10 cellular contexts compared by ENCODE assay signal in the genomic region with DNA sequence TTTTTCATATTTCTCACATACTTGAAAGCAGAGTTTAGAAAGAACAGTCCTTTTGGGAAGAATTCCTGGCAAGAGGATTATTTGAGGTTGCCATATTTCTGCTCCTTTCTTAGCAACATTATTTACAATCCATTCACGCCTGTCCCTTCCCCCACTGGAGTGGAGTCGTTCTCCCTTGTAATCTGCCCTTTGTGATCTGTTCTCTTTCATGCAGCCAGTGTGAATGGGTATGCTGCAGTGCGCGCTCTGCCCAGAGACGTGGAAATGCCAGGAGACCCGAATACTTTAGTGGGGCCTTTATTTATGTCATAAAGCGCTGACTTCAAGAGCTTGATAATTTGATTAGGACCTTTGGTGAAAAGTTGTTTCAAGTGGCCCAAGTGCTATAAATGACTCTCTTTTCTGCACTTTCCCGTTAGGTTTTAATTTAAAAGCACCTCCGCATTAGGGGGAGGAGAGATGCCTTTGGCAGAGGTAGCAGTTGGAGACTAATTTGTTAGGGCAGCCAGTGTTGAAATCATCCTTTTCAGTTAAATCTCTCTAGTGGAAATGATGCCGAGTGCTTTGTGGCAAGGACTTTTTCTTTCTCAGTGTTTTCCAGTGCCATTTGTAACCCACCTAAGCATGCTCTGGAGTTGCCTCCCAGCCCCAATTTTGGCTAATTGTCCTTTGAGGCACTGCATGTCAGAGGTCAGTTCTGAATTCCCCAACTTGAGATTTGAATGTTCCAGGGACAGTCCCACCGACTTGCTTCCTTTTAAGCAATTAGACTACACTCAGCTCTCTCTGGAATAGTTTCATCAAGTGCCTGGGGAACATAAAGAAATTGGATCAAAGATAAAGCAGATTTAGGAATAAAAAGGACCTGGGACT. TPM values are rescaled to one million over a fixed set of nuclear protein-coding genes. Genes with fewer than 3 reads are reported as not detected.
A peak's percentile ranks its signal among the peaks of the same experiment; 100 is the strongest.
DNase-seq lines count a peak whose midpoint lies in the region; ATAC-seq, FAIRE-seq and TF ChIP-seq lines count a peak whose summit lies in the region.
"Had no signal": no experiment of that assay in that cellular context is flagged by ENCODE, and none has a peak within 500 bp of the region (broad histone marks: within the 10 kb centered on the region; RNA-seq: fewer than 3 reads in every experiment).

No MANE protein-coding gene starts in this region.

- H2AK5ac ChIP-seq in IMR-90 (ENCODE audit: low read depth, low read length): 0 out of 2 replicates have a peak overlapping the region, but pooled peaks have one; percentile 3

- no peak overlapping the region; a peak in 1 of 4 replicates for H4K8ac ChIP-seq in IMR-90 (ENCODE audit: low read depth in 2 of 2, low read length in 2 of 2)

- H3K14ac ChIP-seq in IMR-90 (replicated peaks; ENCODE audit: low read depth, low read length): no peak overlapping the region

- no peaks in the 10 kb centered on the region for H3F3A ChIP-seq in PC-3 (ENCODE audit: low read length, unreplicated experiment)

- no peak overlapping the region for H3K56ac ChIP-seq in IMR-90 (ENCODE audit: extremely low read depth, insufficient read depth, low read length)

- H2BK20ac ChIP-seq in IMR-90 (ENCODE audit: low read depth, low read length): no peak overlapping the region

- peaks cover 1% of the 10 kb centered on the region for H3K36me3 Mint-ChIP-seq in astrocyte (ENCODE audit: low read depth, unreplicated experiment)
- H3K36me3 Mint-ChIP-seq in stimulated activated memory B cell treated with anti-CD40 and anti-IgM and Interleukin-4, amounts not matched to agents 10 μg/mL and 1 μg/mL and 100 μg/mL, for 72 hours: peaks cover 26% of the 10 kb centered on the region

- H2AK9ac ChIP-seq in IMR-90 (replicated peaks; ENCODE audit: low read depth, low read length, poor library complexity): no peak overlapping the region

- no peak overlapping the region for H2BK120ac ChIP-seq in IMR-90 (ENCODE audit: low read depth, low read length)

- TF ChIP-seq POLR2A in IMR-90 (IDR thresholded peaks at IDR 0.05; ENCODE audit: low read depth, low read length): no peak
- no peak for TF ChIP-seq POLR2A in GM12891 (IDR thresholded peaks at IDR 0.05; ENCODE audit: low read depth, low read length)
- TF ChIP-seq POLR2A in ovary (IDR thresholded peaks at IDR 0.05): no peak

- H3K23ac ChIP-seq in IMR-90 (ENCODE audit: low read depth, low read length): no peak overlapping the region

- H3K4ac ChIP-seq in IMR-90 (ENCODE audit: low read depth, low read length): peak overlapping the region; percentile 17

- CTCF ChIA-PET in IMR-90 (lab: Yijun Ruan, JAX) (interaction anchor here (0.5 to 1.0 kb wide), 2 partner anchors 9 to 341 kb away, joined by 3 to 4 read pairs; no protein-coding TSS in a partner anchor), PC-3 (lab: Charles Lee) (no interaction called here)

- TF ChIP-seq CTCF in IMR-90 (conservative IDR thresholded peaks at IDR 0.05; ENCODE audit: low read depth, low read length) (no peak), astrocyte (IDR thresholded peaks at IDR 0.05; ENCODE audit: insufficient read depth, low read depth, low read length) (no peak), left lung (IDR thresholded peaks at IDR 0.05) (no peak), PC-3 (conservative IDR thresholded peaks at IDR 0.05; ENCODE audit: low read depth, low read length) (no peak), ovary (IDR thresholded peaks at IDR 0.05) (no peak)

- H3K4me2 ChIP-seq in IMR-90 (ENCODE audit: low read depth, low read length): no peak overlapping the region
- peak overlapping the region; percentile 35 for H3K4me2 ChIP-seq in astrocyte (ENCODE audit: low read length)
- no peak overlapping the region for H3K4me2 ChIP-seq in PC-3 (ENCODE audit: low read length)

- H2AFZ ChIP-seq in IMR-90 (replicated peaks; ENCODE audit: low read length, poor library complexity) (no peak overlapping the region), astrocyte (ENCODE audit: low read depth, low read length) (no peak overlapping the region), PC-3 (ENCODE audit: low read length) (no peak overlapping the region)

- TF ChIP-seq EP300 in ovary (IDR thresholded peaks at IDR 0.05): no peak

- no peak overlapping the region for H3K9ac ChIP-seq in IMR-90 (ENCODE audit: low read depth, low read length)
- no peak overlapping the region for H3K9ac ChIP-seq in astrocyte (ENCODE audit: low read length)
- H3K9ac ChIP-seq in PC-3 (ENCODE audit: low read length): no peak overlapping the region

- H2BK5ac ChIP-seq in IMR-90 (ENCODE audit: low read depth, low read length, poor library complexity, severe bottlenecking): no peak overlapping the region

- H3K4me3 Mint-ChIP-seq in astrocyte (ENCODE audit: unreplicated experiment): peak overlapping the region; percentile 29
- no peak overlapping the region for H3K4me3 Mint-ChIP-seq in stimulated activated memory B cell treated with anti-CD40 and anti-IgM and Interleukin-4, amounts not matched to agents 10 μg/mL and 1 μg/mL and 100 μg/mL, for 72 hours

- no peaks in the 10 kb centered on the region for H3K9me3 Mint-ChIP-seq in astrocyte (ENCODE audit: unreplicated experiment)
- no peaks in the 10 kb centered on the region for H3K9me3 Mint-ChIP-seq in stimulated activated memory B cell treated with anti-CD40 and anti-IgM and Interleukin-4, amounts not matched to agents 10 μg/mL and 1 μg/mL and 100 μg/mL, for 72 hours

- POLR2A ChIA-PET in IMR-90 (lab: Charles Lee; ENCODE audit: unreplicated experiment) (no interaction called here), PC-3 (lab: Charles Lee; ENCODE audit: unreplicated experiment) (no interaction called here)

- H3K18ac ChIP-seq in IMR-90 (ENCODE audit: low read depth, low read length): no peak overlapping the region

- intact Hi-C loops in IMR-90 (cut with micrococcal nuclease) (no loop called here), left lung (cut with DNase I) (no loop called here), PC-3 (cut with micrococcal nuclease) (no loop called here), ovary (cut with DNase I) (no loop called here)

- no peak overlapping the region for H3K4me3 ChIP-seq in IMR-90 (ENCODE audit: insufficient read depth, low read depth, low read length)
- no peak overlapping the region for H3K4me3 ChIP-seq in astrocyte (ENCODE audit: insufficient read depth, low read depth, low read length)
- H3K4me3 ChIP-seq in left lung: no peak overlapping the region
- H3K4me3 ChIP-seq in PC-3 (ENCODE audit: low read length): no peak overlapping the region
- no peak overlapping the region for H3K4me3 ChIP-seq in ovary

- peaks cover 39% of the 10 kb centered on the region for H4K20me1 ChIP-seq in IMR-90 (ENCODE audit: insufficient read depth, low read length)
- H4K20me1 ChIP-seq in astrocyte (ENCODE audit: insufficient read depth, low read length): peaks cover 76% of the 10 kb centered on the region
- no peaks in the 10 kb centered on the region for H4K20me1 ChIP-seq in PC-3 (ENCODE audit: low read length)

- FAIRE-seq in astrocyte (lab: Jason Lieb, UNC) (no peak), GM12891 (lab: Jason Lieb, UNC) (no peak)

- peak overlapping the region; percentile 35; the same call in 1 of the 2 replicates for H4K5ac ChIP-seq in IMR-90 (ENCODE audit: low read depth, low read length)

- no peak overlapping the region for H4K91ac ChIP-seq in IMR-90 (ENCODE audit: insufficient read depth, low read depth, low read length)

- H3K4me1 Mint-ChIP-seq in astrocyte (ENCODE audit: low read depth, unreplicated experiment): peaks cover 70% of the 10 kb centered on the region
- peaks cover 60% of the 10 kb centered on the region for H3K4me1 Mint-ChIP-seq in stimulated activated memory B cell treated with anti-CD40 and anti-IgM and Interleukin-4, amounts not matched to agents 10 μg/mL and 1 μg/mL and 100 μg/mL, for 72 hours

- no peak overlapping the region for H3K27ac ChIP-seq in IMR-90 (ENCODE audit: insufficient read depth, low read length)
- no peak overlapping the region for H3K27ac ChIP-seq in astrocyte (ENCODE audit: low read depth, low read length)
- H3K27ac ChIP-seq in left lung: peak overlapping the region; percentile 46 to 61
- H3K27ac ChIP-seq in PC-3 (ENCODE audit: low read length): no peak overlapping the region
- H3K27ac ChIP-seq in ovary: no peak overlapping the region

- no peaks in the 10 kb centered on the region for H3K27me3 Mint-ChIP-seq in astrocyte (ENCODE audit: low read depth, unreplicated experiment)
- H3K27me3 Mint-ChIP-seq in stimulated activated memory B cell treated with anti-CD40 and anti-IgM and Interleukin-4, amounts not matched to agents 10 μg/mL and 1 μg/mL and 100 μg/mL, for 72 hours: no peaks in the 10 kb centered on the region

- dilution Hi-C loops in IMR-90 (cut with HindIII; ENCODE audit: low sequenced_read_pairs, unreplicated experiment): no loop called here

- in situ Hi-C loops in IMR-90 (cut with MboI; ENCODE audit: low sequenced_read_pairs): no loop called here

- H3K4me1 ChIP-seq in IMR-90 (ENCODE audit: control insufficient read depth, insufficient read depth, low read length) (peaks cover 32% of the 10 kb centered on the region), astrocyte (ENCODE audit: insufficient read depth, low read length) (peaks cover 49% of the 10 kb centered on the region), left lung (peaks cover 37 to 100% of the 10 kb centered on the region in 2 donors), PC-3 (ENCODE audit: insufficient read depth, low read length) (peaks cover 9% of the 10 kb centered on the region), ovary (ENCODE audit: insufficient read depth) (peaks cover 9% of the 10 kb centered on the region)

- BruUV-seq in IMR-90 (replicated peaks; lab: Mats Ljungman, UMichigan) (no TSS peak), PC-3 (replicated peaks; lab: Mats Ljungman, UMichigan) (no TSS peak)

- H3K79me1 ChIP-seq in IMR-90 (ENCODE audit: low read depth in 1 of 2, low read length in 2 of 2): peaks cover 41 to 81% of the 10 kb centered on the region in 2 experiments

- H3K9me1 ChIP-seq in IMR-90 (ENCODE audit: insufficient read depth, low read length): peaks cover 22% of the 10 kb centered on the region

- 35% methylated on average over 3 of the region's 11 CpGs; no CpG with 5 or more reads in 1 of the 2 experiments for WGBS in IMR-90 (ENCODE audit: extremely low coverage in 2 of 2, insufficient read length in 1 of 2), 2 experiments
- WGBS in ovary, 3 donors: 43 to 51% (median 44%) methylated on average over 11 of the region's 11 CpGs

- H3K9me2 ChIP-seq in PC-3 (replicated peaks; ENCODE audit: low read length): no peaks in the 10 kb centered on the region

- no peak overlapping the region for H2BK15ac ChIP-seq in IMR-90 (ENCODE audit: low read depth, low read length)

- H3K36me3 ChIP-seq in IMR-90 (ENCODE audit: control insufficient read depth, insufficient read depth, low read length) (peaks cover 7% of the 10 kb centered on the region; the same call in 1 of the 2 replicates), astrocyte (ENCODE audit: insufficient read depth, low read length) (no peaks in the 10 kb centered on the region), left lung (no peaks in the 10 kb centered on the region), PC-3 (ENCODE audit: low read depth, low read length) (no peaks in the 10 kb centered on the region), ovary (no peaks in the 10 kb centered on the region)

- H3K79me2 ChIP-seq in astrocyte (ENCODE audit: insufficient read depth, low read length) (peaks cover 51% of the 10 kb centered on the region), PC-3 (ENCODE audit: low read length) (no peaks in the 10 kb centered on the region)

- ATAC-seq in IMR-90 (ENCODE audit: low read depth) (no peak), left lung (peak; percentile 38), HG03571 (IDR thresholded peaks at IDR 0.05; ENCODE audit: unreplicated experiment) (no peak), PC-3 (no peak)
- no peak for ATAC-seq in stimulated activated memory B cell treated with anti-CD40 and anti-IgM and Interleukin-4, amounts not matched to agents 10 μg/mL and 1 μg/mL and 100 μg/mL, for 72 hours

- peak overlapping the region; percentile 49 for H3K27ac Mint-ChIP-seq in astrocyte (ENCODE audit: unreplicated experiment)
- peak overlapping the region; percentile 41 for H3K27ac Mint-ChIP-seq in stimulated activated memory B cell treated with anti-CD40 and anti-IgM and Interleukin-4, amounts not matched to agents 10 μg/mL and 1 μg/mL and 100 μg/mL, for 72 hours

- H3K9me3 ChIP-seq in IMR-90 (ENCODE audit: control insufficient read depth, insufficient read depth, low read length) (no peaks in the 10 kb centered on the region), astrocyte (ENCODE audit: insufficient read depth, low read depth, low read length) (no peaks in the 10 kb centered on the region), left lung (no peaks in the 10 kb centered on the region), PC-3 (ENCODE audit: low read length) (no peaks in the 10 kb centered on the region), ovary (no peaks in the 10 kb centered on the region)

- no peak for TF ChIP-seq RAD21 in IMR-90 (IDR thresholded peaks at IDR 0.05; ENCODE audit: low read length)

- no peak for DNase-seq in IMR-90
- DNase-seq in astrocyte (ENCODE audit: low read depth): peak; percentile 16
- no peak for DNase-seq in left lung
- no peak for DNase-seq in GM12891 (ENCODE audit: insufficient read length, low spot score)
- no peak for DNase-seq in PC-3
- no peak for DNase-seq in ovary
- DNase-seq: activated CD4-positive, alpha-beta T cell treated with anti-CD3 and anti-CD28 coated beads for 4 hours; NCI-H345 had no signal

- no peaks in the 10 kb centered on the region for H3K27me3 ChIP-seq in IMR-90 (ENCODE audit: control insufficient read depth, insufficient read depth, low read length)
- H3K27me3 ChIP-seq in astrocyte (ENCODE audit: insufficient read depth, low read length): no peaks in the 10 kb centered on the region
- H3K27me3 ChIP-seq in left lung: no peaks in the 10 kb centered on the region
- no peaks in the 10 kb centered on the region for H3K27me3 ChIP-seq in PC-3 (ENCODE audit: low read length)
- no peaks in the 10 kb centered on the region for H3K27me3 ChIP-seq in ovary

RNA-seq across cellular contexts. Expression of a gene that starts 52.5 kb away (rescaled TPM):
- total RNA-seq in IMR-90 (2012; rRNA removed) (91.8 and 144 TPM in 2 replicates), astrocyte (88.7 and 89.7 TPM in 2 replicates), left lung (10 to 100 TPM; 48.8 to 70.9 TPM), PC-3 (2014; rRNA removed) (73.2 and 80.7 TPM in 2 replicates), ovary (10 to 100 TPM; 30.8 to 60.7 (median 55.7) TPM)
- polyA plus RNA-seq in IMR-90 (2012; rRNA removed) (86.6 and 87.0 TPM in 2 replicates), ovary (10 to 100 TPM; 51.0 to 68.6 TPM)
- polyA plus RNA-seq in IMR-90 (2012; cell fraction: cytosol; rRNA removed): 36.9 and 48.4 TPM in 2 replicates
- polyA plus RNA-seq in IMR-90 (2012; cell fraction: nucleus; rRNA removed; ENCODE audit: low replicate concordance): 30.8 and 43.7 TPM in 2 replicates
- 88.4 TPM for polyA plus RNA-seq in GM12891 (2012; ENCODE audit: low read depth, missing spikeins)

RNA-seq across cellular contexts. Expression of a gene that starts 58.6 kb away (rescaled TPM):
- not detected in 2 replicates for total RNA-seq in IMR-90 (2012; rRNA removed)
- polyA plus RNA-seq in IMR-90 (2012; rRNA removed): not detected in 2 replicates
- not detected in 2 replicates for polyA plus RNA-seq in IMR-90 (2012; cell fraction: cytosol; rRNA removed)
- not detected in 2 replicates for polyA plus RNA-seq in IMR-90 (2012; cell fraction: nucleus; rRNA removed; ENCODE audit: low replicate concordance)
- total RNA-seq in astrocyte: not detected in 2 replicates
- not detected for total RNA-seq in left lung
- not detected for polyA plus RNA-seq in GM12891 (2012; ENCODE audit: low read depth, missing spikeins)
- not detected in 2 replicates for total RNA-seq in PC-3 (2014; rRNA removed)
- total RNA-seq in ovary: not detected
- polyA plus RNA-seq in ovary: not detected

Comparison
In these comparisons a context has a peak if more than half of its experiments do, and no peak if none do; other contexts are left out.
1. H3K27ac ChIP-seq: peak in left lung (2 of 2); none in IMR-90 (single experiment), astrocyte (single experiment), PC-3 (single experiment) and ovary (0 of 2).